Comparison of ENCODE assay signal across 22 cellular contexts in the genomic region with DNA sequence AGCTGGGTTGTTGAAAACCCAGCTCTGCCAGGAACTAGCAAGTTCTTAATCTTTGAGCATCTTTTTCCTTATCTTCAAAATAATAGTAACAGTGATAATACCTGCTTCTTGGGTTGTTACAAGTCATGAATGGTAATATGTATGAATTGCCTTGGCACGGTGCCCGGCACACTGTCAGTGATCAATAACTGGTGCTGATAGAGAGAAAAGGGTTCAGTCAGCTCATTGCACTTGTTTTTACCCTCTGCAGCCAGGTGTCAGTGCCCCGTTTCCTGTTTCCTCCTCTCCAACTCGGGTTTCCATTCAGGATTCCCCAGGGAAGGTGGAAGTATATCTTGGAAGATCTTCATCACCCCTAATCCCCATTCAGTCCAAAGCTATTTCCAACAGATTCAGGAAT. TPM values are rescaled to one million over a fixed set of nuclear protein-coding genes. Genes with fewer than 3 reads are reported as not detected.
DNase-seq lines count a peak whose midpoint lies in the region; ATAC-seq and TF ChIP-seq lines count a peak whose summit lies in the region.
"Had no signal": no experiment of that assay in that cellular context is flagged by ENCODE, and none has a peak within 500 bp of the region (broad histone marks: within the 10 kb centered on the region; RNA-seq: fewer than 3 reads in every experiment).

No MANE protein-coding gene starts in this region.

- H3K4me1 Mint-ChIP-seq in stimulated activated memory B cell treated with anti-CD40 and anti-IgM and Interleukin-4, amounts not matched to agents 10 μg/mL and 1 μg/mL and 100 μg/mL, for 72 hours: no peaks in the 10 kb centered on the region
- H3K4me1 Mint-ChIP-seq: T-cell had no signal

- no peaks in the 10 kb centered on the region for H3K9me3 Mint-ChIP-seq in stimulated activated memory B cell treated with anti-CD40 and anti-IgM and Interleukin-4, amounts not matched to agents 10 μg/mL and 1 μg/mL and 100 μg/mL, for 72 hours
- H3K9me3 Mint-ChIP-seq: CD4-positive, alpha-beta T cell; T-cell had no signal

- ATAC-seq in SK-N-SH treated with all-trans-retinoic acid at 6 μM for 48 hours: no peak
- no peak for ATAC-seq in stimulated activated memory B cell treated with anti-CD40 and anti-IgM and Interleukin-4, amounts not matched to agents 10 μg/mL and 1 μg/mL and 100 μg/mL, for 72 hours
- ATAC-seq: GM12878, T-cell had no signal

- peak overlapping the region; percentile 73 to 84; a peak in 3 of 4 replicates for H3K27ac ChIP-seq in SK-N-SH (ENCODE audit: low read depth in 2 of 2, low read length in 1 of 2)
- H3K27ac ChIP-seq: 22Rv1, BLaER1, RWPE1 had no signal

- H2AFZ ChIP-seq in SK-N-SH (ENCODE audit: low read depth): peak overlapping the region; percentile 14; the same call in 1 of the 2 replicates

- peaks cover 8 to 26% of the 10 kb centered on the region in 2 experiments; a peak in 2 of 4 replicates for H3K4me1 ChIP-seq in SK-N-SH (ENCODE audit: control insufficient read depth in 1 of 2, insufficient read depth in 2 of 2, low read depth in 1 of 2, low read length in 1 of 2)
- H3K4me1 ChIP-seq: BLaER1 had no signal

- no peak overlapping the region for H3K27ac Mint-ChIP-seq in stimulated activated memory B cell treated with anti-CD40 and anti-IgM and Interleukin-4, amounts not matched to agents 10 μg/mL and 1 μg/mL and 100 μg/mL, for 72 hours
- H3K27ac Mint-ChIP-seq: CD4-positive, alpha-beta T cell; T-cell had no signal

- no peaks in the 10 kb centered on the region for H3K79me2 ChIP-seq in SK-N-SH (ENCODE audit: insufficient read depth)

- H3K9me2 ChIP-seq in SK-N-SH: no peaks in the 10 kb centered on the region

- DNase-seq in NCI-H1092 treated with DMSO at 0.1 percent for 48 hours (lab: John Stamatoyannopoulos, UW): peak; percentile 23
- DNase-seq in NCI-H1092 (lab: John Stamatoyannopoulos, UW): no peak
- no peak for DNase-seq in SK-N-SH
- DNase-seq in NCI-H748 treated with DMSO at 0.1 percent for 48 hours (lab: John Stamatoyannopoulos, UW): peak; percentile 44
- peak; percentile 1 for DNase-seq in pons (ENCODE audit: low spot score)
- DNase-seq in lower leg skin (ENCODE audit: low spot score in 2 of 2): no peak
- DNase-seq: ACHN; CD4-positive, alpha-beta T cell; DND-41; GOT3; Karpas-422; MV-4-11; NCI-H2029 treated with DMSO at 0.1 percent for 48 hours; NK-92 treated with Interleukin-12 subunit alpha and Interleukin-12 subunit beta, amount 100 ng/mL, for 24 hours; SIG-M5; T-cell had no signal

- TF ChIP-seq CTCF in SK-N-SH (IDR thresholded peaks at IDR 0.05) (no peak), lower leg skin (IDR thresholded peaks at IDR 0.05) (no peak)

- intact Hi-C loops in lower leg skin (cut with DNase I; ENCODE audit: low total_unique reads): no loop called here

- WGBS in SK-N-SH (ENCODE audit: low lambda C conversion rate): 94% methylated on average over 4 of the region's 4 CpGs
- WGBS in lower leg skin, 2 donors: 60% methylated on average over 4 of the region's 4 CpGs

- H3K27me3 ChIP-seq in SK-N-SH (ENCODE audit: insufficient read depth): no peaks in the 10 kb centered on the region
- H3K27me3 ChIP-seq: BLaER1 had no signal

- H3K9ac ChIP-seq in SK-N-SH: no peak overlapping the region
- H3K9ac ChIP-seq: BLaER1 had no signal

- peaks cover 9% of the 10 kb centered on the region for H3K9me3 ChIP-seq in SK-N-SH
- H3K9me3 ChIP-seq: BLaER1 had no signal

- H3K4me2 ChIP-seq in SK-N-SH: no peak overlapping the region
- H3K4me2 ChIP-seq: BLaER1 had no signal

- no peak for TF ChIP-seq POLR2A in lower leg skin (IDR thresholded peaks at IDR 0.05)

- CTCF ChIA-PET in SK-N-SH (lab: Yijun Ruan, JAX): interaction anchor here (0.5 to 1.7 kb wide), 6 partner anchors 21 to 1827 kb away, joined by 3 to 4 read pairs (median 3); no protein-coding TSS in a partner anchor

- H3K4me3 ChIP-seq in SK-N-SH (ENCODE audit: low read depth in 2 of 2, low read length in 1 of 2) (no peak overlapping the region), lower leg skin (ENCODE audit: low read depth, poor library complexity, severe bottlenecking) (no peak overlapping the region)
- H3K4me3 ChIP-seq: BLaER1, GM12878 had no signal

- H4K20me1 ChIP-seq in SK-N-SH (ENCODE audit: insufficient read depth): no peaks in the 10 kb centered on the region
- H4K20me1 ChIP-seq: BLaER1 had no signal

- no peaks in the 10 kb centered on the region for H3K36me3 Mint-ChIP-seq in stimulated activated memory B cell treated with anti-CD40 and anti-IgM and Interleukin-4, amounts not matched to agents 10 μg/mL and 1 μg/mL and 100 μg/mL, for 72 hours
- H3K36me3 Mint-ChIP-seq: T-cell had no signal

- H3F3A ChIP-seq in SK-N-SH (replicated peaks; ENCODE audit: insufficient read depth): peaks cover 16% of the 10 kb centered on the region

- H3K4me3 Mint-ChIP-seq in stimulated activated memory B cell treated with anti-CD40 and anti-IgM and Interleukin-4, amounts not matched to agents 10 μg/mL and 1 μg/mL and 100 μg/mL, for 72 hours: no peak overlapping the region
- H3K4me3 Mint-ChIP-seq: CD4-positive, alpha-beta T cell; T-cell had no signal

- TF ChIP-seq EP300 in SK-N-SH (IDR thresholded peaks at IDR 0.05; ENCODE audit: borderline replicate concordance in 1 of 2, low read depth in 1 of 2, low read length in 1 of 2): no peak

- no peak for TF ChIP-seq RAD21 in SK-N-SH (IDR thresholded peaks at IDR 0.05; ENCODE audit: low read length)

- peaks cover 0 to 5% of the 10 kb centered on the region in 2 experiments for H3K36me3 ChIP-seq in SK-N-SH (replicated peaks in 1 of 2; ENCODE audit: control insufficient read depth in 1 of 2, insufficient read depth in 2 of 2, low read length in 1 of 2)
- H3K36me3 ChIP-seq: BLaER1 had no signal

- POLR2A ChIA-PET in SK-N-SH (lab: Yijun Ruan, JAX): interaction anchor here (0.6 kb wide), 1 partner anchor 286 kb away, joined by 3 read pairs; no protein-coding TSS in a partner anchor

- no peaks in the 10 kb centered on the region for H3K27me3 Mint-ChIP-seq in stimulated activated memory B cell treated with anti-CD40 and anti-IgM and Interleukin-4, amounts not matched to agents 10 μg/mL and 1 μg/mL and 100 μg/mL, for 72 hours
- H3K27me3 Mint-ChIP-seq: CD4-positive, alpha-beta T cell; T-cell had no signal

TF ChIP-seq in SK-N-SH, 30 proteins besides CTCF, POLR2A, EP300 and RAD21:
- TF ChIP-seq, protein P1, sequence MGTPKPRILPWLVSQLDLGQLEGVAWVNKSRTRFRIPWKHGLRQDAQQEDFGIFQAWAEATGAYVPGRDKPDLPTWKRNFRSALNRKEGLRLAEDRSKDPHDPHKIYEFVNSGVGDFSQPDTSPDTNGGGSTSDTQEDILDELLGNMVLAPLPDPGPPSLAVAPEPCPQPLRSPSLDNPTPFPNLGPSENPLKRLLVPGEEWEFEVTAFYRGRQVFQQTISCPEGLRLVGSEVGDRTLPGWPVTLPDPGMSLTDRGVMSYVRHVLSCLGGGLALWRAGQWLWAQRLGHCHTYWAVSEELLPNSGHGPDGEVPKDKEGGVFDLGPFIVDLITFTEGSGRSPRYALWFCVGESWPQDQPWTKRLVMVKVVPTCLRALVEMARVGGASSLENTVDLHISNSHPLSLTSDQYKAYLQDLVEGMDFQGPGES (IDR thresholded peaks at IDR 0.05; ENCODE audit: low read depth, low read length): no peak

TF ChIP-seq in SK-N-SH treated with all-trans-retinoic acid at 6 μM for 48 hours, 23 proteins besides CTCF, POLR2A, EP300 and RAD21:
- TF ChIP-seq ZNF8 (CRISPR knock-in tag; IDR thresholded peaks at IDR 0.05) (no peak), RARB (CRISPR knock-in tag; IDR thresholded peaks at IDR 0.05) (no peak), ZFP30 (CRISPR knock-in tag; IDR thresholded peaks at IDR 0.05) (no peak), TOX (CRISPR knock-in tag; IDR thresholded peaks at IDR 0.05; ENCODE audit: borderline replicate concordance) (no peak), OSR1 (CRISPR knock-in tag; IDR thresholded peaks at IDR 0.05) (no peak)
- TF ChIP-seq, protein P2, sequence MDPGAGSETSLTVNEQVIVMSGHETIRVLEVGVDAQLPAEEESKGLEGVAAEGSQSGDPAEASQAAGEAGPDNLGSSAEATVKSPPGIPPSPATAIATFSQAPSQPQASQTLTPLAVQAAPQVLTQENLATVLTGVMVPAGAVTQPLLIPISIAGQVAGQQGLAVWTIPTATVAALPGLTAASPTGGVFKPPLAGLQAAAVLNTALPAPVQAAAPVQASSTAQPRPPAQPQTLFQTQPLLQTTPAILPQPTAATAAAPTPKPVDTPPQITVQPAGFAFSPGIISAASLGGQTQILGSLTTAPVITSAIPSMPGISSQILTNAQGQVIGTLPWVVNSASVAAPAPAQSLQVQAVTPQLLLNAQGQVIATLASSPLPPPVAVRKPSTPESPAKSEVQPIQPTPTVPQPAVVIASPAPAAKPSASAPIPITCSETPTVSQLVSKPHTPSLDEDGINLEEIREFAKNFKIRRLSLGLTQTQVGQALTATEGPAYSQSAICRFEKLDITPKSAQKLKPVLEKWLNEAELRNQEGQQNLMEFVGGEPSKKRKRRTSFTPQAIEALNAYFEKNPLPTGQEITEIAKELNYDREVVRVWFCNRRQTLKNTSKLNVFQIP (CRISPR knock-in tag; IDR thresholded peaks at IDR 0.05; ENCODE audit: borderline replicate concordance, low read depth): no peak
- TF ChIP-seq, protein P3, sequence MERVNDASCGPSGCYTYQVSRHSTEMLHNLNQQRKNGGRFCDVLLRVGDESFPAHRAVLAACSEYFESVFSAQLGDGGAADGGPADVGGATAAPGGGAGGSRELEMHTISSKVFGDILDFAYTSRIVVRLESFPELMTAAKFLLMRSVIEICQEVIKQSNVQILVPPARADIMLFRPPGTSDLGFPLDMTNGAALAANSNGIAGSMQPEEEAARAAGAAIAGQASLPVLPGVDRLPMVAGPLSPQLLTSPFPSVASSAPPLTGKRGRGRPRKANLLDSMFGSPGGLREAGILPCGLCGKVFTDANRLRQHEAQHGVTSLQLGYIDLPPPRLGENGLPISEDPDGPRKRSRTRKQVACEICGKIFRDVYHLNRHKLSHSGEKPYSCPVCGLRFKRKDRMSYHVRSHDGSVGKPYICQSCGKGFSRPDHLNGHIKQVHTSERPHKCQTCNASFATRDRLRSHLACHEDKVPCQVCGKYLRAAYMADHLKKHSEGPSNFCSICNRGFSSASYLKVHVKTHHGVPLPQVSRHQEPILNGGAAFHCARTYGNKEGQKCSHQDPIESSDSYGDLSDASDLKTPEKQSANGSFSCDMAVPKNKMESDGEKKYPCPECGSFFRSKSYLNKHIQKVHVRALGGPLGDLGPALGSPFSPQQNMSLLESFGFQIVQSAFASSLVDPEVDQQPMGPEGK (CRISPR knock-in tag; IDR thresholded peaks at IDR 0.05; ENCODE audit: borderline replicate concordance): no peak
TF ChIP-seq in SK-N-SH treated with all-trans-retinoic acid at 6 μM for 48 hours: peak in this region for 0.

RNA-seq across cellular contexts. Expression of a gene that starts 15.8 kb away (rescaled TPM):
- 2.3 and 2.6 TPM in 2 replicates for polyA plus RNA-seq in SK-N-SH (2012; rRNA removed)
- 2.3 and 2.8 TPM in 2 replicates for polyA plus RNA-seq in SK-N-SH (2012; cell fraction: cytosol; rRNA removed)
- polyA plus RNA-seq in SK-N-SH (2012; cell fraction: nucleus; rRNA removed): 2.6 and 4.7 TPM in 2 replicates
- total RNA-seq in lower leg skin: 100 to 1,000 TPM in 1 of 4 donors, 10 to 100 TPM in 3; 74.1 to 130 (median 82.1) TPM

Comparison
In these comparisons a context has a peak if more than half of its experiments do, and no peak if none do; other contexts are left out.
1. DNase-seq: peak in NCI-H1092 treated with DMSO at 0.1 percent for 48 hours (single experiment), NCI-H748 treated with DMSO at 0.1 percent for 48 hours (single experiment) and pons (single experiment); none in NCI-H1092 (single experiment), SK-N-SH (single experiment) and lower leg skin (0 of 2).